12 cellular contexts compared by ENCODE assay signal in genomic region chr17:4560837-4561241, GRCh38. TPM values are rescaled to one million over a fixed set of nuclear protein-coding genes. Genes with fewer than 3 reads are reported as not detected.
A peak's percentile ranks its signal among the peaks of the same experiment; 100 is the strongest.
DNase-seq lines count a peak whose midpoint lies in the region; ATAC-seq, FAIRE-seq and TF ChIP-seq lines count a peak whose summit lies in the region.
"Had no signal": no experiment of that assay in that cellular context is flagged by ENCODE, and none has a peak within 500 bp of the region (broad histone marks: within the 10 kb centered on the region; RNA-seq: fewer than 3 reads in every experiment).

No MANE protein-coding gene starts in this region.

- CTCF ChIA-PET in IMR-90 (lab: Yijun Ruan, JAX) = no interaction called here
- CTCF ChIA-PET in naive thymus-derived CD4-positive, alpha-beta T cell (lab: Charles Lee) = no interaction called here

- 65% methylated on average over 6 of the region's 11 CpGs; no CpG with 5 or more reads in 1 of the 2 experiments for WGBS in IMR-90 (ENCODE audit: extremely low coverage in 2 of 2, insufficient read length in 1 of 2), 2 experiments
- 57 to 76% methylated on average over 11 of the region's 11 CpGs for WGBS in thyroid gland, 2 donors

- no peak overlapping the region; the same call in 1 of the 2 replicates for H4K91ac ChIP-seq in IMR-90 (ENCODE audit: insufficient read depth, low read depth, low read length)

- BruUV-seq in IMR-90 (replicated peaks; lab: Mats Ljungman, UMichigan) = no TSS peak

- H3K27me3 Mint-ChIP-seq in naive thymus-derived CD4-positive, alpha-beta T cell = peaks cover 0 to 3% (median 0%) of the 10 kb centered on the region in 5 donors
- H3K27me3 Mint-ChIP-seq: CD8-positive, alpha-beta memory T cell had no signal

- H3K27ac ChIP-seq in IMR-90 (ENCODE audit: insufficient read depth, low read length) (no peak overlapping the region), mucosa of rectum (ENCODE audit: low read depth in 2 of 2, low read length in 2 of 2) (peak overlapping the region; percentile 88 to 90), thyroid gland (no peak overlapping the region)
- no peak overlapping the region for H3K27ac ChIP-seq in naive thymus-derived CD4-positive, alpha-beta T cell (ENCODE audit: low read depth, low read length)
- H3K27ac ChIP-seq: spleen, VCaP had no signal

- H3K4ac ChIP-seq in IMR-90 (ENCODE audit: low read depth, low read length) = no peak overlapping the region

- no peak overlapping the region for H2AFZ ChIP-seq in IMR-90 (replicated peaks; ENCODE audit: low read length, poor library complexity)

- in situ Hi-C loops in IMR-90 (cut with MboI; ENCODE audit: low sequenced_read_pairs) = no loop called here

- H3K9me3 ChIP-seq in IMR-90 (ENCODE audit: control insufficient read depth, insufficient read depth, low read length) (no peaks in the 10 kb centered on the region), mucosa of rectum (ENCODE audit: control insufficient read depth in 2 of 2, low read length in 2 of 2) (no peaks in the 10 kb centered on the region), thyroid gland (no peaks in the 10 kb centered on the region)
- H3K9me3 ChIP-seq in naive thymus-derived CD4-positive, alpha-beta T cell (ENCODE audit: control insufficient read depth in 2 of 3, low read length in 3 of 3) = no peaks in the 10 kb centered on the region
- H3K9me3 ChIP-seq: spleen had no signal

- TF ChIP-seq RAD21 in IMR-90 (IDR thresholded peaks at IDR 0.05; ENCODE audit: low read length) = no peak

- TF ChIP-seq CTCF in AG10803 (conservative IDR thresholded peaks at IDR 0.05; ENCODE audit: low read length) = no peak
- peak; percentile 20; the same call in 1 of the 2 replicates for TF ChIP-seq CTCF in IMR-90 (conservative IDR thresholded peaks at IDR 0.05; ENCODE audit: low read depth, low read length)
- TF ChIP-seq CTCF in bronchial epithelial cell (IDR thresholded peaks at IDR 0.05; ENCODE audit: insufficient read depth, low read length, severe bottlenecking) = peak; percentile 3
- no peak for TF ChIP-seq CTCF in thyroid gland (IDR thresholded peaks at IDR 0.05)

- H3K56ac ChIP-seq in IMR-90 (ENCODE audit: extremely low read depth, insufficient read depth, low read length) = no peak overlapping the region

- H3K36me3 Mint-ChIP-seq in naive thymus-derived CD4-positive, alpha-beta T cell = no peaks in the 10 kb centered on the region
- H3K36me3 Mint-ChIP-seq: CD8-positive, alpha-beta memory T cell had no signal

- no peaks in the 10 kb centered on the region for H3K9me3 Mint-ChIP-seq in naive thymus-derived CD4-positive, alpha-beta T cell
- H3K9me3 Mint-ChIP-seq: CD8-positive, alpha-beta memory T cell had no signal

- H3K79me1 ChIP-seq in IMR-90 (ENCODE audit: low read depth in 1 of 2, low read length in 2 of 2) = no peaks in the 10 kb centered on the region

- intact Hi-C loops in IMR-90 (cut with micrococcal nuclease) = loop anchor here (10.0 kb wide), 1 partner anchor 324 kb away; no protein-coding TSS in a partner anchor
- intact Hi-C loops in naive thymus-derived CD4-positive, alpha-beta T cell (cut with micrococcal nuclease) = loop anchor here in 1 of 2 donors (10.0 kb wide), 1 partner anchor 144 kb away; the partner anchor contains the start of gene PELP1
- intact Hi-C loops in thyroid gland (cut with DNase I) = loop anchor here (10.0 kb wide), 1 partner anchor 136 kb away; no protein-coding TSS in a partner anchor

- H4K5ac ChIP-seq in IMR-90 (ENCODE audit: low read depth, low read length) = no peak overlapping the region

- H2BK20ac ChIP-seq in IMR-90 (ENCODE audit: low read depth, low read length) = no peak overlapping the region

- no peak overlapping the region for H3K23ac ChIP-seq in IMR-90 (ENCODE audit: low read depth, low read length)

- H3K36me3 ChIP-seq in IMR-90 (ENCODE audit: control insufficient read depth, insufficient read depth, low read length) = no peaks in the 10 kb centered on the region
- H3K36me3 ChIP-seq in bronchial epithelial cell (ENCODE audit: control insufficient read depth, insufficient read depth, low read length) = peaks cover 3% of the 10 kb centered on the region
- peaks cover 4 to 6% of the 10 kb centered on the region in 2 donors for H3K36me3 ChIP-seq in mucosa of rectum (ENCODE audit: control insufficient read depth in 2 of 2, insufficient read depth in 2 of 2, low read length in 2 of 2)
- no peaks in the 10 kb centered on the region for H3K36me3 ChIP-seq in naive thymus-derived CD4-positive, alpha-beta T cell (ENCODE audit: control insufficient read depth in 2 of 3, insufficient read depth in 3 of 3, low read length in 3 of 3)
- no peaks in the 10 kb centered on the region for H3K36me3 ChIP-seq in thyroid gland
- H3K36me3 ChIP-seq: spleen had no signal

- no peak for ATAC-seq in IMR-90 (ENCODE audit: low read depth)
- ATAC-seq in naive thymus-derived CD4-positive, alpha-beta T cell = no peak
- no peak for ATAC-seq in GM18505 (IDR thresholded peaks at IDR 0.05; ENCODE audit: unreplicated experiment)

- H2AK5ac ChIP-seq in IMR-90 (ENCODE audit: low read depth, low read length) = no peak overlapping the region

- no peaks in the 10 kb centered on the region for H4K20me1 ChIP-seq in IMR-90 (ENCODE audit: insufficient read depth, low read length)

- peaks cover 5% of the 10 kb centered on the region; the same call in 1 of the 2 replicates for H3K27me3 ChIP-seq in IMR-90 (ENCODE audit: control insufficient read depth, insufficient read depth, low read length)
- no peaks in the 10 kb centered on the region for H3K27me3 ChIP-seq in bronchial epithelial cell (ENCODE audit: control insufficient read depth, insufficient read depth, low read length)
- H3K27me3 ChIP-seq in mucosa of rectum (ENCODE audit: control insufficient read depth in 2 of 2, insufficient read depth in 2 of 2, low read length in 2 of 2) = no peaks in the 10 kb centered on the region
- H3K27me3 ChIP-seq in naive thymus-derived CD4-positive, alpha-beta T cell (ENCODE audit: control insufficient read depth in 2 of 2, insufficient read depth in 2 of 2, low read length in 2 of 2) = no peaks in the 10 kb centered on the region
- H3K27me3 ChIP-seq in thyroid gland = no peaks in the 10 kb centered on the region
- H3K27me3 ChIP-seq: spleen had no signal

- FAIRE-seq in bronchial epithelial cell (lab: Jason Lieb, UNC) = peak; percentile 77

- no peak overlapping the region for H4K8ac ChIP-seq in IMR-90 (ENCODE audit: low read depth in 2 of 2, low read length in 2 of 2)

- H3K9ac ChIP-seq in IMR-90 (ENCODE audit: low read depth, low read length) = no peak overlapping the region
- peak overlapping the region; percentile 36 to 90 for H3K9ac ChIP-seq in mucosa of rectum (ENCODE audit: low read depth in 1 of 2, low read length in 2 of 2)

- no peaks in the 10 kb centered on the region for H3K9me1 ChIP-seq in IMR-90 (ENCODE audit: insufficient read depth, low read length)

- TF ChIP-seq POLR2A in IMR-90 (IDR thresholded peaks at IDR 0.05; ENCODE audit: low read depth, low read length) = no peak
- no peak for TF ChIP-seq POLR2A in thyroid gland (IDR thresholded peaks at IDR 0.05)
- no peak for TF ChIP-seq POLR2A in GM18505 (IDR thresholded peaks at IDR 0.05; ENCODE audit: borderline replicate concordance, extremely low read depth, insufficient read depth, insufficient read length)

- no peak overlapping the region for H3K18ac ChIP-seq in IMR-90 (ENCODE audit: low read depth, low read length)

- no peak overlapping the region for H2BK15ac ChIP-seq in IMR-90 (ENCODE audit: low read depth, low read length)

- H2BK5ac ChIP-seq in IMR-90 (ENCODE audit: low read depth, low read length, poor library complexity, severe bottlenecking) = no peak overlapping the region

- H2BK120ac ChIP-seq in IMR-90 (ENCODE audit: low read depth, low read length) = no peak overlapping the region

- dilution Hi-C loops in IMR-90 (cut with HindIII; ENCODE audit: low sequenced_read_pairs, unreplicated experiment) = no loop called here

- peak; percentile 20 for DNase-seq in AG10803 (ENCODE audit: low read depth)
- DNase-seq in IMR-90 = no peak
- no peak for DNase-seq in bronchial epithelial cell (ENCODE audit: low read depth)
- no peak for DNase-seq in naive thymus-derived CD4-positive, alpha-beta T cell
- no peak for DNase-seq in activated CD8-positive, alpha-beta memory T cell treated with anti-CD3 and anti-CD28 coated beads, Interleukin-2, amount 50 U/mL, for 48 hours
- DNase-seq in thyroid gland = no peak
- DNase-seq: CD8-positive, alpha-beta memory T cell; SHP77 treated with DMSO at 0.1 percent for 48 hours had no signal

- H3K4me1 ChIP-seq in IMR-90 (ENCODE audit: control insufficient read depth, insufficient read depth, low read length) (peaks cover 1% of the 10 kb centered on the region), mucosa of rectum (ENCODE audit: control insufficient read depth in 2 of 2, insufficient read depth in 2 of 2, low read length in 2 of 2) (peaks cover 40% of the 10 kb centered on the region in 2 donors), thyroid gland (peaks cover 3% of the 10 kb centered on the region in 2 donors)
- peaks cover 10 to 15% of the 10 kb centered on the region in 2 donors for H3K4me1 ChIP-seq in naive thymus-derived CD4-positive, alpha-beta T cell (ENCODE audit: control insufficient read depth in 2 of 2, insufficient read depth in 2 of 2, low read length in 2 of 2)

- no peak overlapping the region for H3K4me2 ChIP-seq in IMR-90 (ENCODE audit: low read depth, low read length)

- H3K4me3 Mint-ChIP-seq in naive thymus-derived CD4-positive, alpha-beta T cell = peak overlapping the region in 1 of 10 donors; percentile 56

- POLR2A ChIA-PET in IMR-90 (lab: Charles Lee; ENCODE audit: unreplicated experiment) = no interaction called here
- POLR2A ChIA-PET in naive thymus-derived CD4-positive, alpha-beta T cell (lab: Charles Lee) = no interaction called here

- no peak overlapping the region for H2AK9ac ChIP-seq in IMR-90 (replicated peaks; ENCODE audit: low read depth, low read length, poor library complexity)

- no peak overlapping the region for H3K14ac ChIP-seq in IMR-90 (replicated peaks; ENCODE audit: low read depth, low read length)

- peaks cover 18 to 46% (median 33%) of the 10 kb centered on the region in 7 donors for H3K4me1 Mint-ChIP-seq in naive thymus-derived CD4-positive, alpha-beta T cell

- H3K4me3 ChIP-seq in AG10803 (ENCODE audit: low read length) = no peak overlapping the region
- H3K4me3 ChIP-seq in IMR-90 (ENCODE audit: insufficient read depth, low read depth, low read length) = no peak overlapping the region
- no peak overlapping the region for H3K4me3 ChIP-seq in bronchial epithelial cell (ENCODE audit: low read depth, low read length)
- peak overlapping the region; percentile 80 to 82 for H3K4me3 ChIP-seq in mucosa of rectum (ENCODE audit: low read length in 2 of 2)
- no peak overlapping the region for H3K4me3 ChIP-seq in naive thymus-derived CD4-positive, alpha-beta T cell (ENCODE audit: low read length)
- H3K4me3 ChIP-seq in thyroid gland (replicated peaks in 1 of 3) = no peak overlapping the region
- H3K4me3 ChIP-seq: spleen had no signal

- peak overlapping the region in 1 of 9 donors; percentile 85 for H3K27ac Mint-ChIP-seq in naive thymus-derived CD4-positive, alpha-beta T cell

RNA-seq across cellular contexts. Expression of gene GGT6, which starts 0.5 kb away (rescaled TPM):
- total RNA-seq in IMR-90 (2012; rRNA removed) (not detected in 2 replicates), bronchial epithelial cell (6.6 and 24.1 TPM in 2 replicates), thyroid gland (1 to 10 TPM in 1 of 4 donors, under 1 TPM in 1, not detected in 2; 0.56 to 1.3 TPM)
- polyA plus RNA-seq in IMR-90 (2012; rRNA removed) = not detected in 2 replicates
- not detected in 2 replicates for polyA plus RNA-seq in IMR-90 (2012; cell fraction: cytosol; rRNA removed)
- not detected in 2 replicates for polyA plus RNA-seq in IMR-90 (2012; cell fraction: nucleus; rRNA removed; ENCODE audit: low replicate concordance)
- total RNA-seq in naive thymus-derived CD4-positive, alpha-beta T cell = not detected
- polyA plus RNA-seq in naive thymus-derived CD4-positive, alpha-beta T cell = not detected
- total RNA-seq: CD8-positive, alpha-beta memory T cell had no signal
- polyA plus RNA-seq: CD8-positive, alpha-beta memory T cell had no signal

RNA-seq across cellular contexts. Expression of gene MYBBP1A, which starts 5.7 kb away (rescaled TPM):
- 22.6 and 24.7 TPM in 2 replicates for total RNA-seq in IMR-90 (2012; rRNA removed)
- 45.9 and 53.0 TPM in 2 replicates for polyA plus RNA-seq in IMR-90 (2012; rRNA removed)
- 29.4 and 33.3 TPM in 2 replicates for polyA plus RNA-seq in IMR-90 (2012; cell fraction: cytosol; rRNA removed)
- polyA plus RNA-seq in IMR-90 (2012; cell fraction: nucleus; rRNA removed; ENCODE audit: low replicate concordance) = 117 and 239 TPM in 2 replicates
- 45.1 and 60.6 TPM in 2 replicates for total RNA-seq in bronchial epithelial cell
- 10 to 100 TPM; 59.8 to 81.8 (median 77.9) TPM for total RNA-seq in naive thymus-derived CD4-positive, alpha-beta T cell
- polyA plus RNA-seq in naive thymus-derived CD4-positive, alpha-beta T cell = 10 to 100 TPM; 21.0 to 42.8 TPM
- total RNA-seq in thyroid gland = 10 to 100 TPM; 23.5 to 50.2 (median 37.6) TPM

RNA-seq across cellular contexts. Expression of gene SMTNL2, which starts 23.5 kb away (rescaled TPM):
- total RNA-seq in IMR-90 (2012; rRNA removed) (not detected in 2 replicates), bronchial epithelial cell (not detected in 2 replicates), thyroid gland (under 1 TPM; 0.44 to 0.81 (median 0.67) TPM)
- not detected in 2 replicates for polyA plus RNA-seq in IMR-90 (2012; rRNA removed)
- not detected in 2 replicates for polyA plus RNA-seq in IMR-90 (2012; cell fraction: cytosol; rRNA removed)
- polyA plus RNA-seq in IMR-90 (2012; cell fraction: nucleus; rRNA removed; ENCODE audit: low replicate concordance) = 0.03 TPM in 1 of 2 replicates, not detected in the other
- total RNA-seq in naive thymus-derived CD4-positive, alpha-beta T cell = not detected
- polyA plus RNA-seq in naive thymus-derived CD4-positive, alpha-beta T cell = not detected
- total RNA-seq: CD8-positive, alpha-beta memory T cell had no signal
- polyA plus RNA-seq: CD8-positive, alpha-beta memory T cell had no signal

Comparison
In these comparisons a context has a peak if more than half of its experiments do, and no peak if none do; other contexts are left out.
1. H3K4me3 ChIP-seq: peak in mucosa of rectum (2 of 2); none in AG10803 (single experiment), IMR-90 (single experiment), bronchial epithelial cell (single experiment), naive thymus-derived CD4-positive, alpha-beta T cell (single experiment) and thyroid gland (0 of 3).
2. CTCF ChIP-seq: peak in IMR-90 (single experiment) and bronchial epithelial cell (single experiment); none in AG10803 (single experiment) and thyroid gland (0 of 6).
3. H3K27ac ChIP-seq: peak in mucosa of rectum (2 of 2); none in IMR-90 (single experiment), naive thymus-derived CD4-positive, alpha-beta T cell (single experiment) and thyroid gland (0 of 3).